26 cellular contexts compared by ENCODE assay signal in genomic region chr1:47643506-47644215, GRCh38.
A peak's percentile ranks its signal among the peaks of the same experiment; 100 is the strongest.
DNase-seq lines count a peak whose midpoint lies in the region; ATAC-seq and TF ChIP-seq lines count a peak whose summit lies in the region.
"Had no signal": no experiment of that assay in that cellular context is flagged by ENCODE, and none has a peak within 500 bp of the region (broad histone marks: within the 10 kb centered on the region; RNA-seq: fewer than 3 reads in every experiment).

No MANE protein-coding gene starts in this region.

- H3K9me2 ChIP-seq in OCI-LY7 (ENCODE audit: insufficient read depth, low read length): no peaks in the 10 kb centered on the region

- H3K36me3 ChIP-seq in spleen: no peaks in the 10 kb centered on the region
- no peaks in the 10 kb centered on the region for H3K36me3 ChIP-seq in OCI-LY7 (ENCODE audit: insufficient read depth, low read length)
- H3K36me3 ChIP-seq: adrenal gland, cardiac muscle cell, lower lobe of right lung had no signal

- H3K4me3 Mint-ChIP-seq in WTC11: no peak overlapping the region
- H3K4me3 Mint-ChIP-seq: activated CD8-positive, alpha-beta T cell treated with anti-CD3 and anti-CD28 coated beads, Interleukin-2, amount 10 ng/mL, durations not matched to agents 7 days and 5 days; CD4-positive, CD25-positive, alpha-beta regulatory T cell; stimulated activated naive CD8-positive, alpha-beta T cell treated with anti-CD3 and anti-CD28 coated beads, Interleukin-15, amount 100 ng/mL, for 72 hours had no signal

- H3K4me2 ChIP-seq in OCI-LY7 (ENCODE audit: low read length): no peak overlapping the region
- H3K4me2 ChIP-seq: KMS-11 had no signal

- no peaks in the 10 kb centered on the region for H3K36me3 Mint-ChIP-seq in WTC11
- H3K36me3 Mint-ChIP-seq: CD4-positive, CD25-positive, alpha-beta regulatory T cell had no signal

- H3K4me3 ChIP-seq in spleen (no peak overlapping the region), OCI-LY7 (ENCODE audit: low read depth, low read length, poor library complexity, severe bottlenecking) (no peak overlapping the region)
- H3K4me3 ChIP-seq: adrenal gland, cardiac muscle cell, lower lobe of right lung, psoas muscle had no signal

- peaks cover 0 to 31% (median 0%) of the 10 kb centered on the region in 7 donors for H3K27me3 ChIP-seq in spleen (replicated peaks in 1 of 7)
- H3K27me3 ChIP-seq: adrenal gland, cardiac muscle cell had no signal

- H4K20me1 ChIP-seq in OCI-LY7 (ENCODE audit: insufficient read depth, low read length): no peaks in the 10 kb centered on the region

- no peaks in the 10 kb centered on the region for H3K79me2 ChIP-seq in OCI-LY7 (ENCODE audit: insufficient read depth, low read depth, low read length)

- ATAC-seq in WTC11: 0 out of 2 replicates have a peak, but pooled peaks have one; percentile 51
- ATAC-seq in GM18867 (IDR thresholded peaks at IDR 0.05; ENCODE audit: unreplicated experiment): no peak
- no peak for ATAC-seq in GM21737 (IDR thresholded peaks at IDR 0.05; ENCODE audit: unreplicated experiment)
- ATAC-seq: activated CD8-positive, alpha-beta T cell treated with anti-CD3 and anti-CD28 coated beads, Interleukin-2, amount 10 ng/mL, durations not matched to agents 7 days and 5 days; lower lobe of right lung; PC-3; psoas muscle; stimulated activated naive CD8-positive, alpha-beta T cell treated with anti-CD3 and anti-CD28 coated beads, Interleukin-15, amount 100 ng/mL, for 72 hours had no signal

- CTCF ChIA-PET in WTC11 (lab: Charles Lee): interaction anchor here (1.0 to 3.9 kb wide), 4 partner anchors 74 to 206 kb away, joined by 3 to 17 read pairs (median 4); partner anchors contain the start of gene FOXD2
- CTCF ChIA-PET in OCI-LY7 (lab: Charles Lee; ENCODE audit: unreplicated experiment): no interaction called here

- 78 to 91% (median 84%) methylated on average over 15 to 18 of the region's 18 CpGs for WGBS in spleen, 5 donors

- peaks cover 5% of the 10 kb centered on the region; the same call in 1 of the 2 replicates for H3K27me3 Mint-ChIP-seq in WTC11 (ENCODE audit: low read depth)

- POLR2A ChIA-PET in WTC11 (lab: Charles Lee): no interaction called here
- POLR2A ChIA-PET in OCI-LY7 (lab: Charles Lee): interaction anchor here (0.6 kb wide), 1 partner anchor 1272 kb away, joined by 3 read pairs; no protein-coding TSS in a partner anchor

- H3K27ac Mint-ChIP-seq in WTC11: no peak overlapping the region
- H3K27ac Mint-ChIP-seq: activated CD8-positive, alpha-beta T cell treated with anti-CD3 and anti-CD28 coated beads, Interleukin-2, amount 10 ng/mL, durations not matched to agents 7 days and 5 days; CD4-positive, CD25-positive, alpha-beta regulatory T cell; stimulated activated naive CD8-positive, alpha-beta T cell treated with anti-CD3 and anti-CD28 coated beads, Interleukin-15, amount 100 ng/mL, for 72 hours had no signal

- BruUV-seq in OCI-LY7 (replicated peaks; lab: Mats Ljungman, UMichigan): no TSS peak

- H3K9me3 Mint-ChIP-seq in WTC11: no peaks in the 10 kb centered on the region
- H3K9me3 Mint-ChIP-seq: CD4-positive, CD25-positive, alpha-beta regulatory T cell; stimulated activated naive CD8-positive, alpha-beta T cell treated with anti-CD3 and anti-CD28 coated beads, Interleukin-15, amount 100 ng/mL, for 72 hours had no signal

- H3K27ac ChIP-seq in spleen (no peak overlapping the region), OCI-LY7 (ENCODE audit: low read depth, low read length, poor library complexity, severe bottlenecking) (no peak overlapping the region)
- H3K27ac ChIP-seq: cardiac muscle cell, KMS-11, lower lobe of right lung, psoas muscle had no signal

- H3K9me3 ChIP-seq in spleen: no peaks in the 10 kb centered on the region
- H3K9me3 ChIP-seq in OCI-LY7 (ENCODE audit: low read length): no peaks in the 10 kb centered on the region
- H3K9me3 ChIP-seq: adrenal gland, lower lobe of right lung, psoas muscle had no signal

- DNase-seq in EH (ENCODE audit: low read depth) (peak; percentile 18), WTC11 (ENCODE audit: low spot score) (no peak), iPS-NIHi7 (ENCODE audit: extremely low spot score) (peak; percentile 62), spleen (peak; percentile 38), OCI-LY7 (ENCODE audit: low spot score) (no peak), DMS114 treated with DMSO at 0.1 percent for 48 hours (lab: John Stamatoyannopoulos, UW; ENCODE audit: unreplicated experiment) (no peak)
- DNase-seq: activated CD4-positive, CD25-positive, alpha-beta regulatory T cell treated with anti-CD3 and anti-CD28 coated beads, Interleukin-2, amount 50 U/mL, for 72 hours; activated CD8-positive, alpha-beta T cell treated with anti-CD3 and anti-CD28 coated beads, Interleukin-2, amount 10 ng/mL, durations not matched to agents 7 days and 5 days; activated gamma-delta T cell treated with Interleukin-2 at 50 U/mL for 16 hours; adrenal gland; CD4-positive, CD25-positive, alpha-beta regulatory T cell; dermis blood vessel endothelial cell; DMS153; GDM1; lower lobe of right lung; NCI-H146; PC-3; psoas muscle; Right ventricle myocardium superior; stimulated activated CD4-positive, alpha-beta T cell treated with anti-CD3 and anti-CD28 coated beads, Interleukin-12 subunit alpha, Interleukin-12 subunit beta, amount 100 ng/mL, for 4 hours; stimulated activated naive CD8-positive, alpha-beta T cell treated with anti-CD3 and anti-CD28 coated beads, Interleukin-15, amount 100 ng/mL, for 72 hours; SW 1271 had no signal

- no peak for TF ChIP-seq POLR2A in spleen (IDR thresholded peaks at IDR 0.05)

- TF ChIP-seq CTCF in WTC11 (IDR thresholded peaks at IDR 0.05) (no peak), spleen (IDR thresholded peaks at IDR 0.05 in 8 of 11, conservative IDR thresholded peaks at IDR 0.05 in 3 of 11) (no peak), OCI-LY7 (conservative IDR thresholded peaks at IDR 0.05; ENCODE audit: low read length) (no peak)

- no peaks in the 10 kb centered on the region for H3K4me1 ChIP-seq in spleen
- H3K4me1 ChIP-seq in OCI-LY7 (ENCODE audit: insufficient read depth, low read length, poor library complexity, severe bottlenecking): no peaks in the 10 kb centered on the region
- H3K4me1 ChIP-seq: adrenal gland, lower lobe of right lung, psoas muscle had no signal

- peaks cover 6% of the 10 kb centered on the region; the same call in 1 of the 2 replicates for H3K4me1 Mint-ChIP-seq in WTC11
- H3K4me1 Mint-ChIP-seq: CD4-positive, CD25-positive, alpha-beta regulatory T cell; stimulated activated naive CD8-positive, alpha-beta T cell treated with anti-CD3 and anti-CD28 coated beads, Interleukin-15, amount 100 ng/mL, for 72 hours had no signal

- no peak overlapping the region for H2AFZ ChIP-seq in OCI-LY7 (ENCODE audit: low read length)

- intact Hi-C loops in spleen (cut with DNase I; ENCODE audit: low total_unique reads): no loop called here
- intact Hi-C loops in OCI-LY7 (cut with micrococcal nuclease; ENCODE audit: unreplicated experiment): no loop called here

TF ChIP-seq in WTC11, 78 proteins besides CTCF, POLR2A, EP300 and RAD21:
- TF ChIP-seq ATF3 (CRISPR knock-in tag; conservative IDR thresholded peaks at IDR 0.05) (no peak), ZNF263 (CRISPR knock-in tag; IDR thresholded peaks at IDR 0.05; ENCODE audit: low read depth) (no peak), SP1 (CRISPR knock-in tag; conservative IDR thresholded peaks at IDR 0.05) (no peak), SMAD3 (CRISPR knock-in tag; IDR thresholded peaks at IDR 0.05; ENCODE audit: borderline replicate concordance) (no peak), RORB (CRISPR knock-in tag; IDR thresholded peaks at IDR 0.05) (no peak), GABPB1 (CRISPR knock-in tag; IDR thresholded peaks at IDR 0.05) (no peak), ESRRA (CRISPR knock-in tag; IDR thresholded peaks at IDR 0.05; ENCODE audit: borderline replicate concordance) (no peak), FOXK1 (CRISPR knock-in tag; IDR thresholded peaks at IDR 0.05) (no peak), USF2 (CRISPR knock-in tag; IDR thresholded peaks at IDR 0.05) (no peak), ZNF423 (CRISPR knock-in tag; IDR thresholded peaks at IDR 0.05) (no peak), NR3C1 (CRISPR knock-in tag; conservative IDR thresholded peaks at IDR 0.05; ENCODE audit: low read depth) (no peak), FOXP1 (CRISPR knock-in tag; IDR thresholded peaks at IDR 0.05; ENCODE audit: borderline replicate concordance) (no peak), MLX (CRISPR knock-in tag; IDR thresholded peaks at IDR 0.05) (no peak), SOX15 (CRISPR knock-in tag; IDR thresholded peaks at IDR 0.05) (no peak), ZBTB21 (CRISPR knock-in tag; IDR thresholded peaks at IDR 0.05; ENCODE audit: borderline replicate concordance) (no peak), NR2C2 (CRISPR knock-in tag; IDR thresholded peaks at IDR 0.05) (no peak)

Comparison
In these comparisons a context has a peak if more than half of its experiments do, and no peak if none do; other contexts are left out.
1. DNase-seq: peak in EH (single experiment), iPS-NIHi7 (single experiment) and spleen (single experiment); none in WTC11 (single experiment), OCI-LY7 (single experiment) and DMS114 treated with DMSO at 0.1 percent for 48 hours (single experiment).